ENCODE assay signal across 8 cellular contexts in the genomic region with DNA sequence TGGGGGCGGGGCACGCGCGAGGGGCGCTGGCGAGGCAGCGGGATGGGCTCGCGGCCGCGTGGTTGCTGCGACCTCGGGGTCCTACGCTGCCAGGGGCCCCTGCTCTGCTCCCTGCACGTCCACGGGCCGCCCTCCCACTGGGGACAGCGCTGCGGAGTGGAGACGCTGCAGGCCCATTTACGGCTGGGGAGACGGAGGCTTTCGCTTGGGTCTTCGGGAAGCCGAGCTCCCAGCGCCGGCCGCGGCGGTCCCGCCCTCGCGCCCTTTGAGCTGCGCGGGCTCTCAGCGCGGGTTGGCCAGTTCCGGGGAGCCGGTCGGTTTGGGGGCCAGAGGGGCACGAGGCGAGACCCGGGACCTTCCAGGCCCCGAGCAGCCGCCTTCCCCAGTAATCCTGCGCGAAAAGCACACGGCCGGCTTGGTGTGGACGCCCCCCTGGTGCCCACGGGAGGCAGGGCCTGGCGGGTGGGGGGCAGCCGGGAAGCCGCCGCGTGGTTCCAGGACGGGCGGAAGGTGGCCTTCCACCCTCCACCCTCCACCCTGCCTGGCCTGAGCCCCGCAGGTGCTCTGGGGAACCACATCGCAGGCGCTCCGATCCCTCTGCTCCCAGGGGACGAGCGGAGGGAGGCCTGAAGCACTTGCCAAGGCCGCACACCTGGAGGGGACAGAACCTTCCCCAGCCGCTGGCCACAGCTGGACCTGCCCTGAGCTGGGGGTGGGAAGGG. TPM values are rescaled to one million over a fixed set of nuclear protein-coding genes. Genes with fewer than 3 reads are reported as not detected.
DNase-seq lines count a peak whose midpoint lies in the region; ATAC-seq and TF ChIP-seq lines count a peak whose summit lies in the region.

No MANE protein-coding gene starts in this region.

- POLR2A ChIA-PET in MCF 10A (lab: Yijun Ruan, JAX): interaction anchor here (0.6 to 2.9 kb wide), 9 partner anchors 16 to 1277 kb away, joined by 3 to 22 read pairs (median 4); a partner anchor contains a TSS

- CTCF ChIA-PET in MCF 10A (lab: Yijun Ruan, JAX): interaction anchor here (0.6 to 1.7 kb wide), 8 partner anchors 8 to 1011 kb away, joined by 3 to 13 read pairs (median 3); no protein-coding TSS in a partner anchor

- peaks cover 3% of the 10 kb centered on the region; the same call in 1 of the 2 replicates for H3K27me3 ChIP-seq in BLaER1
- H3K27me3 ChIP-seq in testis: no peaks in the 10 kb centered on the region

- no peak for TF ChIP-seq CTCF in MCF 10A (IDR thresholded peaks at IDR 0.05; ENCODE audit: unreplicated experiment)
- no peak for TF ChIP-seq CTCF in testis (IDR thresholded peaks at IDR 0.05)

- H3K36me3 Mint-ChIP-seq in MCF 10A (ENCODE audit: insufficient read depth, unreplicated experiment): no peaks in the 10 kb centered on the region

- no peaks in the 10 kb centered on the region for H3K27me3 Mint-ChIP-seq in MCF 10A (ENCODE audit: insufficient read depth, unreplicated experiment)

- no peak for TF ChIP-seq POLR2A in testis (IDR thresholded peaks at IDR 0.05)

- H3K9ac ChIP-seq in BLaER1: peak overlapping the region; percentile 86

- H3K4me1 Mint-ChIP-seq in MCF 10A (ENCODE audit: insufficient read depth, unreplicated experiment): peaks cover 8% of the 10 kb centered on the region

- H3K36me3 ChIP-seq in BLaER1 (peaks cover 25% of the 10 kb centered on the region; the same call in 1 of the 2 replicates), testis (ENCODE audit: low read depth, missing control alignments) (no peaks in the 10 kb centered on the region)

- H3K27ac ChIP-seq in BLaER1 (peak overlapping the region; percentile 91), testis (peak overlapping the region; percentile 45 to 81)

- intact Hi-C loops in MCF 10A (cut with micrococcal nuclease): no loop called here
- intact Hi-C loops in testis (cut with DNase I; ENCODE audit: low total_unique reads): loop anchor here (5.0 kb wide), 1 partner anchor 134 kb away; no protein-coding TSS in a partner anchor

- H3K4me3 Mint-ChIP-seq in MCF 10A (ENCODE audit: unreplicated experiment): peak overlapping the region; percentile 75

- ATAC-seq in GM18517 (IDR thresholded peaks at IDR 0.05; ENCODE audit: unreplicated experiment) (peak; percentile 24), HG02885 (IDR thresholded peaks at IDR 0.05; ENCODE audit: poor library complexity, unreplicated experiment) (peak; percentile 24), left lobe of liver (peak; percentile 53)

- H3K4me1 ChIP-seq in BLaER1 (peaks cover 52% of the 10 kb centered on the region), testis (peaks cover 21% of the 10 kb centered on the region)

- 0 to 1% methylated on average over 18 to 47 of the region's 66 CpGs for whole genome bisulfite sequencing in testis, 2 donors

- no peak overlapping the region for H3K27ac Mint-ChIP-seq in MCF 10A (ENCODE audit: low read depth, unreplicated experiment)

- H3K4me3 ChIP-seq in BLaER1 (peak overlapping the region; percentile 80), testis (peak overlapping the region; percentile 74 to 88)

- H3K9me3 Mint-ChIP-seq in MCF 10A (ENCODE audit: unreplicated experiment): no peaks in the 10 kb centered on the region

- peak overlapping the region; percentile 99 for H3K4me2 ChIP-seq in BLaER1

- no TSS peak for BruUV-seq in MCF 10A (replicated peaks; lab: Mats Ljungman, UMichigan)

- H3K9me3 ChIP-seq in BLaER1 (no peaks in the 10 kb centered on the region), testis (no peaks in the 10 kb centered on the region)

- H4K20me1 ChIP-seq in BLaER1: no peaks in the 10 kb centered on the region

- DNase-seq in NCI-H774 (lab: John Stamatoyannopoulos, UW): peak; percentile 48
- peak; percentile 64 for DNase-seq in MCF 10A (ENCODE audit: unreplicated experiment)
- DNase-seq in left lobe of liver (ENCODE audit: low spot score): no peak
- DNase-seq in testis: no peak
- DNase-seq in cortex of kidney (lab: John Stamatoyannopoulos, UW): no peak

RNA-seq across cellular contexts. Expression of a gene that starts 0.6 kb away (rescaled TPM):
- total RNA-seq in MCF 10A (2022): 31.3 and 36.1 TPM in 2 replicates
- total RNA-seq in left lobe of liver: 10.3 TPM
- 10 to 100 TPM; 50.4 to 52.8 TPM for total RNA-seq in testis
- 49.5 TPM for polyA plus RNA-seq in testis (ENCODE audit: insufficient read depth, low read depth, low replicate concordance)

RNA-seq across cellular contexts. Expression of a gene that starts 21.3 kb away (rescaled TPM):
- 172 and 224 TPM in 2 replicates for total RNA-seq in MCF 10A (2022)
- total RNA-seq in left lobe of liver: 163 TPM
- total RNA-seq in testis: 100 to 1,000 TPM in 1 of 2 donors, 10 to 100 TPM in 1; 89.9 to 104 TPM
- 262 TPM for polyA plus RNA-seq in testis (ENCODE audit: insufficient read depth, low read depth, low replicate concordance)

RNA-seq across cellular contexts. Expression of a gene that starts 21.6 kb away (rescaled TPM):
- 19.4 and 28.0 TPM in 2 replicates for total RNA-seq in MCF 10A (2022)
- 6.7 TPM for total RNA-seq in left lobe of liver
- total RNA-seq in testis: 10 to 100 TPM; 30.4 to 34.5 TPM
- 30.9 TPM for polyA plus RNA-seq in testis (ENCODE audit: insufficient read depth, low read depth, low replicate concordance)

Comparison
In these comparisons a context has a peak if more than half of its experiments do, and no peak if none do; other contexts are left out.
1. DNase-seq: peak in NCI-H774 (single experiment) and MCF 10A (single experiment); none in left lobe of liver (single experiment), testis (single experiment) and cortex of kidney (single experiment).
2. Peak in every context shown above with its lines, with median percentiles within 50 percentile points of each other: ATAC-seq.